Comparison of ENCODE assay signal across 16 cellular contexts in genomic region chr3:13188380-13188779, GRCh38.
DNase-seq lines count a peak whose midpoint lies in the region; ATAC-seq, FAIRE-seq and TF ChIP-seq lines count a peak whose summit lies in the region.
"Had no signal": no experiment of that assay in that cellular context is flagged by ENCODE, and none has a peak within 500 bp of the region (broad histone marks: within the 10 kb centered on the region; RNA-seq: fewer than 3 reads in every experiment).

No MANE protein-coding gene starts in this region.

- H2AFZ ChIP-seq in HepG2 (ENCODE audit: low read length) = no peak overlapping the region
- H2AFZ ChIP-seq in K562 (ENCODE audit: low read depth, low read length) = no peak overlapping the region

- peaks cover 49% of the 10 kb centered on the region for H3K4me1 ChIP-seq in HepG2 (ENCODE audit: insufficient read depth, low read length)
- no peaks in the 10 kb centered on the region for H3K4me1 ChIP-seq in right lobe of liver
- peaks cover 0 to 13% of the 10 kb centered on the region in 2 experiments; a peak in 2 of 5 replicates for H3K4me1 ChIP-seq in K562 (replicated peaks in 1 of 2; ENCODE audit: control insufficient read depth in 2 of 2, insufficient read depth in 2 of 2, low read length in 2 of 2)
- H3K4me1 ChIP-seq in suprapubic skin = no peaks in the 10 kb centered on the region
- H3K4me1 ChIP-seq: Caco-2 had no signal

- CTCF ChIA-PET in HepG2 (lab: Yijun Ruan, JAX; ENCODE audit: low intra/inter-chr PET ratio, low total read pairs) (no interaction called here), K562 (lab: Yijun Ruan, JAX; ENCODE audit: low intra/inter-chr PET ratio) (no interaction called here)

- TF ChIP-seq POLR2A in HepG2 (IDR thresholded peaks at IDR 0.05; ENCODE audit: insufficient read depth in 1 of 2, low read depth in 2 of 2, low read length in 2 of 2) = no peak
- TF ChIP-seq POLR2A in right lobe of liver (IDR thresholded peaks at IDR 0.05) = no peak
- no peak for TF ChIP-seq POLR2A in K562 (conservative IDR thresholded peaks at IDR 0.05)
- TF ChIP-seq POLR2A in suprapubic skin (IDR thresholded peaks at IDR 0.05) = no peak

- H3K4me3 ChIP-seq in HepG2 (replicated peaks in 1 of 3; ENCODE audit: insufficient read depth in 1 of 3, low read depth in 2 of 3, low read length in 3 of 3) = no peak overlapping the region
- H3K4me3 ChIP-seq in right lobe of liver = no peak overlapping the region
- H3K4me3 ChIP-seq in K562 = no peak overlapping the region
- no peak overlapping the region for H3K4me3 ChIP-seq in suprapubic skin

- WGBS in HepG2 (ENCODE audit: low lambda C conversion rate) = 100% methylated on average over 4 of the region's 4 CpGs
- WGBS in right lobe of liver (ENCODE audit: insufficient coverage, low coverage, low lambda C conversion rate, missing lambda C conversion rate) = 80% methylated on average over 4 of the region's 4 CpGs
- 2% methylated on average over 4 of the region's 4 CpGs for WGBS in K562 (ENCODE audit: insufficient coverage, low coverage, missing lambda C conversion rate)
- 97% methylated on average over 4 of the region's 4 CpGs for WGBS in suprapubic skin

- DNase-seq in HepG2 (ENCODE audit: low spot score) (no peak), right lobe of liver (no peak), K562 (ENCODE audit: extremely low read depth in 1 of 4, low spot score in 3 of 4) (no peak), posterior vena cava (ENCODE audit: low spot score) (peak; percentile 15), suprapubic skin (ENCODE audit: low spot score in 2 of 2) (no peak), cerebellum (ENCODE audit: low spot score) (no peak)
- DNase-seq: ACHN; Caco-2; CD8-positive, alpha-beta T cell; DND-41; GDM1; GOT3; H9 had no signal

- H3K9ac ChIP-seq in HepG2 (ENCODE audit: insufficient read depth, low read depth, low read length) = no peak overlapping the region
- H3K9ac ChIP-seq in K562 (ENCODE audit: insufficient read depth in 1 of 2, low read depth in 2 of 2, low read length in 2 of 2) = no peak overlapping the region

- FAIRE-seq in HepG2 (lab: Jason Lieb, UNC) (no peak), K562 (lab: Jason Lieb, UNC) (no peak)
- FAIRE-seq: GM12892 had no signal

- intact Hi-C loops in HepG2 (cut with micrococcal nuclease; ENCODE audit: unreplicated experiment) (no loop called here), right lobe of liver (cut with DNase I) (no loop called here), K562 (cut with micrococcal nuclease) (no loop called here), posterior vena cava (cut with DNase I) (no loop called here)

- TF ChIP-seq EP300 in HepG2 (IDR thresholded peaks at IDR 0.05; ENCODE audit: low read depth in 2 of 2, low read length in 2 of 2) (no peak), HepG2 (CRISPR knock-in tag; IDR thresholded peaks at IDR 0.05; ENCODE audit: borderline replicate concordance) (no peak), K562 (IDR thresholded peaks at IDR 0.05; ENCODE audit: low read length) (no peak), suprapubic skin (IDR thresholded peaks at IDR 0.05) (no peak)

- in situ Hi-C loops in HepG2 (cut with HindIII; ENCODE audit: extremely low pct_ligation_motif_present, low pct_unique_long_range_greater_than_20kb) (no loop called here), K562 (cut with MboI) (no loop called here)

- no peak for ATAC-seq in HepG2
- ATAC-seq in right lobe of liver = no peak
- no peak for ATAC-seq in K562
- ATAC-seq in HG03439 (IDR thresholded peaks at IDR 0.05; ENCODE audit: unreplicated experiment) = no peak
- ATAC-seq: CD8-positive, alpha-beta T cell had no signal

- no peaks in the 10 kb centered on the region for H3K9me3 ChIP-seq in HepG2 (ENCODE audit: low read length)
- H3K9me3 ChIP-seq in right lobe of liver = no peaks in the 10 kb centered on the region
- no peaks in the 10 kb centered on the region for H3K9me3 ChIP-seq in K562 (replicated peaks; ENCODE audit: control insufficient read depth, insufficient read depth, low read depth, low read length)
- H3K9me3 ChIP-seq in suprapubic skin = no peaks in the 10 kb centered on the region
- H3K9me3 ChIP-seq: Caco-2 had no signal

- H3K27me3 ChIP-seq in HepG2 (ENCODE audit: control insufficient read depth in 1 of 2, insufficient read depth in 2 of 2, low read length in 2 of 2) (no peaks in the 10 kb centered on the region), right lobe of liver (no peaks in the 10 kb centered on the region), K562 (ENCODE audit: control insufficient read depth in 2 of 2, insufficient read depth in 2 of 2, low read length in 2 of 2) (peaks cover 48 to 72% of the 10 kb centered on the region in 2 experiments), suprapubic skin (peaks cover under 1% of the 10 kb centered on the region)

- POLR2A ChIA-PET in HepG2 (lab: Yijun Ruan, JAX) = interaction anchor here (1.3 kb wide), 1 partner anchor 76 kb away, joined by 3 read pairs; no protein-coding TSS in a partner anchor
- POLR2A ChIA-PET in K562 (lab: Yijun Ruan, JAX) = interaction anchor here (0.6 to 1.0 kb wide), 2 partner anchors 9 to 266 kb away, joined by 3 read pairs; no protein-coding TSS in a partner anchor

- peaks cover 4% of the 10 kb centered on the region for H3K79me2 ChIP-seq in HepG2 (ENCODE audit: insufficient read depth, low read length)
- no peaks in the 10 kb centered on the region for H3K79me2 ChIP-seq in K562 (ENCODE audit: control insufficient read depth, insufficient read depth, low read length)

- no peak for TF ChIP-seq RAD21 in HepG2 (CRISPR knock-in tag; IDR thresholded peaks at IDR 0.05)
- no peak for TF ChIP-seq RAD21 in K562 (CRISPR knock-in tag; conservative IDR thresholded peaks at IDR 0.05 in 1 of 2, IDR thresholded peaks at IDR 0.05 in 1 of 2)

- H3K27ac ChIP-seq in HepG2 (ENCODE audit: extremely low read length, insufficient read depth, low read length) (no peak overlapping the region), right lobe of liver (no peak overlapping the region), K562 (ENCODE audit: extremely low read depth, low read depth, low read length) (no peak overlapping the region), suprapubic skin (no peak overlapping the region)
- H3K27ac ChIP-seq: C4-2B had no signal

- no TSS peak for BruUV-seq in HepG2 (replicated peaks; lab: Mats Ljungman, UMichigan)
- BruUV-seq in K562 (replicated peaks; lab: Mats Ljungman, UMichigan) = no TSS peak

- H3K9me1 ChIP-seq in K562 (ENCODE audit: control insufficient read depth, insufficient read depth, low read length) = no peaks in the 10 kb centered on the region

- H3K36me3 ChIP-seq in HepG2 (replicated peaks in 1 of 2; ENCODE audit: control insufficient read depth in 1 of 2, insufficient read depth in 2 of 2, low read length in 2 of 2) (no peaks in the 10 kb centered on the region), right lobe of liver (no peaks in the 10 kb centered on the region), K562 (ENCODE audit: control insufficient read depth, insufficient read depth, low read length) (no peaks in the 10 kb centered on the region), suprapubic skin (no peaks in the 10 kb centered on the region)

- TF ChIP-seq CTCF in HepG2 (CRISPR knock-in tag; IDR thresholded peaks at IDR 0.05) (no peak), right lobe of liver (IDR thresholded peaks at IDR 0.05) (no peak), K562 (IDR thresholded peaks at IDR 0.05 in 2 of 3, conservative IDR thresholded peaks at IDR 0.05 in 1 of 3; ENCODE audit: insufficient read depth in 2 of 3, low read depth in 1 of 3, low read length in 3 of 3) (no peak), suprapubic skin (IDR thresholded peaks at IDR 0.05) (no peak)

- H4K20me1 ChIP-seq in HepG2 (ENCODE audit: insufficient read depth, low read length) (peaks cover 5% of the 10 kb centered on the region; the same call in 1 of the 2 replicates), K562 (replicated peaks; ENCODE audit: control insufficient read depth, insufficient read depth, low read length) (peaks cover 16% of the 10 kb centered on the region; the same call in 1 of the 2 replicates)

- no peak overlapping the region for H3K4me2 ChIP-seq in HepG2 (ENCODE audit: low read depth, low read length)
- no peak overlapping the region for H3K4me2 ChIP-seq in K562 (ENCODE audit: insufficient read depth, low read length)

TF ChIP-seq in HepG2, 621 proteins besides CTCF, POLR2A, EP300 and RAD21:
- TF ChIP-seq ZNF768 (CRISPR knock-in tag; IDR thresholded peaks at IDR 0.05) (peak; percentile 84), E2F5 (CRISPR knock-in tag; conservative IDR thresholded peaks at IDR 0.05) (no peak), NFE2L1 (CRISPR knock-in tag; IDR thresholded peaks at IDR 0.05; ENCODE audit: borderline replicate concordance) (no peak), ZMYM3 (CRISPR knock-in tag; IDR thresholded peaks at IDR 0.05) (peak; percentile 38; the same call in 1 of the 2 replicates), HOXA5 (CRISPR knock-in tag; IDR thresholded peaks at IDR 0.05) (no peak), ZNF282 (IDR thresholded peaks at IDR 0.05; ENCODE audit: partially characterized antibody) (no peak), ETV6 (CRISPR knock-in tag; conservative IDR thresholded peaks at IDR 0.05) (no peak)

TF ChIP-seq in K562, 482 proteins besides CTCF, POLR2A, EP300 and RAD21:
- TF ChIP-seq RBM39 (optimal IDR thresholded peaks at IDR 0.05; ENCODE audit: low read depth, low read length) = no peak
- peak; percentile 52; the same call in 1 of the 2 replicates for TF ChIP-seq BCOR (IDR thresholded peaks at IDR 0.05)
- TF ChIP-seq ZC3H8 (IDR thresholded peaks at IDR 0.05) = no peak
